In the genomic region with DNA sequence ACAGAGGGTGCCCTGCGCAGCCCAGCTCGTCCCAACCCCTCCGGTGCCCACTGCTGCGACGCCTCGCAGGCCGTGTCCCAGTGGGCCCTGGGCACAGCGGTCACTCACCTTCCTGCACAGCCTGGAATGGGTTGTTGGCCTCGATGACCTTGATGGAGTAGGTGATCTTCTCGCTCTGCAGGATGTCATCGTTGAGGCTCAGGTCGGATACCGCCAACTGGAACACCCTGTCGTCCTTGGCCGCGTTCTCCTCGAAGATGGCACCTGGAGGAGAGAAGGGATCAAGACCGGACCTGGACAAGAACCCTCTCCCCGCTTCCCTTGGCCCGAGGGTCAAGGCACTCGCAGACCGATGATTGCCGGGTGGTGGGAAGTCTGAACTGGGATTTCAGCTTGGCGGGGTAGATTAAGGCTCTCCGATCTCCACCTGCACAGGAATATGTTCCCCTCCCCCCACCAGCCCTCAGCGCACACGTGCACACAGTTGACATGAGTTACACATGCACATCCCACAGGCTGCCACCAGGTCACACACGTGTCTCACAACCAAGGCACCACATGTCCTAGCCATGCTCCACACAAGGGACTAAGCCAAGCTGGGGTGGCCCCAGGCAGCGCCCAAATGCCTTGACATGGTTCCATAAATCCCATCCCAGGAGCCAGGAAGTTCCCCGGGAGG, we compare ENCODE assay signal across 14 cellular contexts. TPM values are rescaled to one million over a fixed set of nuclear protein-coding genes. Genes with fewer than 3 reads are reported as not detected.
DNase-seq lines count a peak whose midpoint lies in the region; ATAC-seq and TF ChIP-seq lines count a peak whose summit lies in the region.
"Had no signal": no experiment of that assay in that cellular context is flagged by ENCODE, and none has a peak within 500 bp of the region (broad histone marks: within the 10 kb centered on the region; RNA-seq: fewer than 3 reads in every experiment).

No MANE protein-coding gene starts in this region.

- H3K4me3 Mint-ChIP-seq in naive B cell = peak overlapping the region in 5 of 8 donors; percentile 29 to 83 (median 57)
- no peak overlapping the region for H3K4me3 Mint-ChIP-seq in endothelial cell (ENCODE audit: unreplicated experiment)

- ATAC-seq in naive B cell (ENCODE audit: low read depth in 2 of 2) (peak; percentile 55), aorta (ENCODE audit: low FRiP score) (no peak), foreskin keratinocyte (no peak)

- WGBS in mammary epithelial cell (ENCODE audit: low coverage, missing lambda C conversion rate) = 15% methylated on average over 9 of the region's 30 CpGs
- 24 to 34% methylated on average over 30 of the region's 30 CpGs for WGBS in aorta, 2 donors

- in situ Hi-C loops in mammary epithelial cell (cut with MboI; ENCODE audit: low sequenced_read_pairs in 2 of 2) = loop anchor here in 1 of 2 donors (25.0 kb wide), 1 partner anchor 827 kb away; no protein-coding TSS in a partner anchor

- intact Hi-C loops in mammary epithelial cell (cut with micrococcal nuclease) (loop anchor here (5.0 to 10.0 kb wide), 4 partner anchors 367 to 1437 kb away; no protein-coding TSS in a partner anchor), aorta (cut with DNase I) (no loop called here)

- no peak overlapping the region for H2AFZ ChIP-seq in mammary epithelial cell (ENCODE audit: low read depth, low read length)
- H2AFZ ChIP-seq: GM23248 had no signal

- H3K27ac ChIP-seq in mammary epithelial cell (ENCODE audit: insufficient read depth, low read depth, low read length) (no peak overlapping the region), aorta (ENCODE audit: low read depth in 1 of 2, low read length in 2 of 2) (no peak overlapping the region), foreskin keratinocyte (no peak overlapping the region)
- H3K27ac ChIP-seq: epithelial cell of prostate, GM23248, right atrium auricular region, VCaP had no signal

- H3K27me3 Mint-ChIP-seq in naive B cell (peaks cover 39 to 71% (median 61%) of the 10 kb centered on the region in 3 donors), endothelial cell (ENCODE audit: unreplicated experiment) (peaks cover 31% of the 10 kb centered on the region)

- H3K4me1 Mint-ChIP-seq in naive B cell = peaks cover 10 to 35% (median 32%) of the 10 kb centered on the region in 3 donors
- peaks cover 10% of the 10 kb centered on the region for H3K4me1 Mint-ChIP-seq in endothelial cell (ENCODE audit: unreplicated experiment)

- DNase-seq in stimulated activated CD4-positive, alpha-beta T cell treated with anti-CD3 and anti-CD28 coated beads, Interleukin-1b, Interleukin-23, amount 100 ng/mL, for 48 hours = peak; percentile 19
- DNase-seq in stimulated activated CD4-positive, alpha-beta T cell treated with anti-CD3 and anti-CD28 coated beads, Interleukin-2, amount 100 ng/mL, for 48 hours = no peak
- peak; percentile 4 for DNase-seq in mammary epithelial cell
- DNase-seq in naive B cell = no peak
- peak; percentile 38 to 43 for DNase-seq in aorta
- no peak for DNase-seq in endothelial cell (ENCODE audit: low spot score)
- DNase-seq in NCI-H2029 (lab: John Stamatoyannopoulos, UW) = no peak
- DNase-seq in foreskin keratinocyte = no peak
- DNase-seq: NCI-H1436 treated with DMSO at 0.1 percent for 48 hours; stimulated activated CD8-positive, alpha-beta memory T cell treated with anti-CD3 and anti-CD28 coated beads, Interleukin-4, amount 100 ng/mL, for 48 hours had no signal

- H3K36me3 ChIP-seq in mammary epithelial cell (ENCODE audit: insufficient read depth, low read length) = no peaks in the 10 kb centered on the region
- H3K36me3 ChIP-seq in aorta (ENCODE audit: control insufficient read depth in 1 of 2, insufficient read depth in 2 of 2, low read length in 1 of 2) = no peaks in the 10 kb centered on the region
- H3K36me3 ChIP-seq: right atrium auricular region had no signal

- BruUV-seq in mammary epithelial cell (replicated peaks; lab: Mats Ljungman, UMichigan) = no TSS peak

- H3K9me3 ChIP-seq in mammary epithelial cell (replicated peaks; ENCODE audit: insufficient read depth, low read length) = no peaks in the 10 kb centered on the region
- no peaks in the 10 kb centered on the region for H3K9me3 ChIP-seq in aorta (ENCODE audit: control insufficient read depth, low read length)
- H3K9me3 ChIP-seq: right atrium auricular region had no signal

- CTCF ChIA-PET in mammary epithelial cell (lab: Charles Lee; ENCODE audit: low non-redundant PET) = no interaction called here

- H3K9ac ChIP-seq in mammary epithelial cell (ENCODE audit: insufficient read depth, low read length) = no peak overlapping the region
- H3K9ac ChIP-seq: GM23248 had no signal

- H3K4me1 ChIP-seq in mammary epithelial cell (ENCODE audit: insufficient read depth, low read length) (peaks cover 12% of the 10 kb centered on the region), aorta (ENCODE audit: control insufficient read depth in 1 of 2, insufficient read depth in 2 of 2, low read length in 2 of 2) (peaks cover 0 to 3% of the 10 kb centered on the region in 2 donors), foreskin keratinocyte (no peaks in the 10 kb centered on the region)

- peak overlapping the region; percentile 43 for H3K4me2 ChIP-seq in mammary epithelial cell (ENCODE audit: insufficient read depth, low read depth, low read length)

- H3K36me3 Mint-ChIP-seq in naive B cell (peaks cover 0 to 8% of the 10 kb centered on the region in 2 donors), endothelial cell (ENCODE audit: low read depth, unreplicated experiment) (no peaks in the 10 kb centered on the region)

- H3K27me3 ChIP-seq in mammary epithelial cell (ENCODE audit: insufficient read depth, low read length) = peaks cover 46% of the 10 kb centered on the region
- no peaks in the 10 kb centered on the region for H3K27me3 ChIP-seq in aorta (ENCODE audit: control insufficient read depth in 1 of 2, insufficient read depth in 2 of 2, low read length in 1 of 2)
- H3K27me3 ChIP-seq in foreskin keratinocyte = peaks cover 85% of the 10 kb centered on the region

- H3K79me2 ChIP-seq in mammary epithelial cell (ENCODE audit: insufficient read depth, low read length) = no peaks in the 10 kb centered on the region

- H3K9me3 Mint-ChIP-seq in naive B cell = peaks cover 0 to 1% (median 0%) of the 10 kb centered on the region in 7 donors
- no peaks in the 10 kb centered on the region for H3K9me3 Mint-ChIP-seq in endothelial cell (ENCODE audit: unreplicated experiment)

- TF ChIP-seq CTCF in mammary epithelial cell (conservative IDR thresholded peaks at IDR 0.05 in 1 of 2, IDR thresholded peaks at IDR 0.05 in 1 of 2; ENCODE audit: extremely low read depth in 1 of 2, insufficient read depth in 1 of 2, low read depth in 1 of 2, low read length in 2 of 2) (no peak), endothelial cell (IDR thresholded peaks at IDR 0.05; ENCODE audit: unreplicated experiment) (no peak), foreskin keratinocyte (conservative IDR thresholded peaks at IDR 0.05) (no peak)

- no peak overlapping the region for H3K27ac Mint-ChIP-seq in naive B cell
- no peak overlapping the region for H3K27ac Mint-ChIP-seq in endothelial cell (ENCODE audit: unreplicated experiment)

- H4K20me1 ChIP-seq in mammary epithelial cell (ENCODE audit: insufficient read depth, low read length) = no peaks in the 10 kb centered on the region

- dilution Hi-C loops in mammary epithelial cell (cut with HindIII; ENCODE audit: low sequenced_read_pairs) = no loop called here

- H3K4me3 ChIP-seq in mammary epithelial cell (replicated peaks in 1 of 3; ENCODE audit: insufficient read depth in 1 of 3, low read depth in 2 of 3, low read length in 3 of 3) (no peak overlapping the region), aorta (ENCODE audit: low read length in 2 of 2) (no peak overlapping the region)
- H3K4me3 ChIP-seq: GM23248 had no signal

RNA-seq across cellular contexts. Expression of gene GRID1, which starts 2.6 kb away (rescaled TPM):
- total RNA-seq in mammary epithelial cell (under 1 TPM in 1 of 2 donors, not detected in 1; under 0.01 TPM), aorta (1 to 10 TPM; 1.1 to 3.8 TPM), endothelial cell (ENCODE audit: unreplicated experiment) (0.26 TPM), foreskin keratinocyte (not detected in 2 replicates)
- polyA plus RNA-seq in mammary epithelial cell (0.02 TPM), naive B cell (ENCODE audit: low read depth in 6 of 6) (not detected), aorta (not detected), foreskin keratinocyte (not detected in 2 replicates)
- not detected for polyA minus RNA-seq in mammary epithelial cell
- total RNA-seq: GM23248 had no signal
- polyA plus RNA-seq: GM23248 had no signal

Comparison
In these comparisons a context has a peak if more than half of its experiments do, and no peak if none do; other contexts are left out.
1. DNase-seq: peak in stimulated activated CD4-positive, alpha-beta T cell treated with anti-CD3 and anti-CD28 coated beads, Interleukin-1b, Interleukin-23, amount 100 ng/mL, for 48 hours (single experiment), mammary epithelial cell (single experiment) and aorta (2 of 2); none in stimulated activated CD4-positive, alpha-beta T cell treated with anti-CD3 and anti-CD28 coated beads, Interleukin-2, amount 100 ng/mL, for 48 hours (0 of 2), naive B cell (single experiment), endothelial cell (single experiment), NCI-H2029 (single experiment) and foreskin keratinocyte (0 of 2).
2. ATAC-seq: peak in naive B cell (2 of 2); none in aorta (single experiment) and foreskin keratinocyte (single experiment).